8 cellular contexts compared by ENCODE assay signal in the genomic region with DNA sequence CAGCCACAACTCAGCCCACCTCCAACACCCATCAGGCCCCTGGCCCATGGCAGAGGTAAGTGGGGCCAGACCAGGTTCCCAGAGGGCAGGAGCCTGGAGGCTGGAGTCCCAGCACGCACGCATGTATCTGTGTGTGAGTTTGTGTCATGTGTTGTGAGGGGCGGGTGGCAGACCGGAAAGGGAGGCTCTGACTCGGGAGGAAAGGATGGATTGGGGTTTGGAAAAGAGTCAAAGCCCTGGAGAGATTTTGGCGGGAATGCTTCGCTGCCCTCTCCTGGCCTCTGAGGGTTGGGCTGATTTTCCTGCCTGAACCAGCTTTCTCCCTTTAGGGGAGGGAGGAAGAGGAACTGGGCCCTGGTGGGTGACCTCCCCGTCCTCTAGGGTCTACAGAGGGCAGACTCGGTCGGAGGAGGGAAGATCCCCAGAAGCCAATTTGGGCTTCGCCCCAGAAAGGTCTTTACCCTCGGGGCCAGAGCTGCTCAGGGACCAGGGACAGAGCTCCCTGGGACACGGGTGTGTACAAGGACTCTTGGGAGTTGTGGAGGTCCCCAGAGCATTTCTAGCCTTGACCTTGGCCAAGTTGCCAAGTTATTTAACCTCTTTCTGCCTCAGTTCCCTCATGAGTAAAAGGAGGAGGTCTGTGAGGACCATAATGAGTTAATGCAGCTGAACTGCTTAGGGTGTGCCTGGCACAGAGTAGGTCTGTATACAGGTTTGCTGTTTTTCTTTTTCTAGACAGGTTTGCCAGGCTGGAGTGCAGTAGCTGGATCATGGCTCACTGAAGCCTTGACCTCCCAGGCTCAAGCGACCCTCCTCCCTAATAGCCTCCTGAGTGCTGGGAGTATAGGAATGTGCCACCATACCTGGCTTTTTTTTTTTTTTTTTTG. TPM values are rescaled to one million over a fixed set of nuclear protein-coding genes. Genes with fewer than 3 reads are reported as not detected.
DNase-seq lines count a peak whose midpoint lies in the region; ATAC-seq, FAIRE-seq and TF ChIP-seq lines count a peak whose summit lies in the region.

No MANE protein-coding gene starts in this region.

- peaks cover 50% of the 10 kb centered on the region for H3F3A ChIP-seq in GM23248 (ENCODE audit: insufficient read depth)

- no peak overlapping the region for H2BK5ac ChIP-seq in trophoblast cell (ENCODE audit: low read depth, low read length, poor library complexity)

- H3K27ac Mint-ChIP-seq in natural killer cell = no peak overlapping the region

- peak overlapping the region; percentile 14 for H2AK5ac ChIP-seq in trophoblast cell (ENCODE audit: low read length)

- no peak overlapping the region for H3K4me3 Mint-ChIP-seq in natural killer cell

- H3K23ac ChIP-seq in trophoblast cell (ENCODE audit: low read length) = no peak overlapping the region

- H3K79me1 ChIP-seq in trophoblast cell (ENCODE audit: low read length) = peaks cover 12% of the 10 kb centered on the region

- H4K20me1 ChIP-seq in GM23248 (ENCODE audit: insufficient read depth) = no peaks in the 10 kb centered on the region
- no peaks in the 10 kb centered on the region for H4K20me1 ChIP-seq in OCI-LY3 (ENCODE audit: insufficient read depth, low read length)

- H3K79me2 ChIP-seq in GM23248 (ENCODE audit: insufficient read depth) (peaks cover 12% of the 10 kb centered on the region), OCI-LY3 (ENCODE audit: low read length) (no peaks in the 10 kb centered on the region), trophoblast cell (ENCODE audit: control insufficient read depth, insufficient read depth, low read length, poor library complexity) (no peaks in the 10 kb centered on the region)

- peak overlapping the region; percentile 12 for H4K12ac ChIP-seq in trophoblast cell (ENCODE audit: low read depth, low read length)

- H3K9ac ChIP-seq in GM23248 = peak overlapping the region; percentile 76
- H3K9ac ChIP-seq in OCI-LY3 (ENCODE audit: low read length) = peak overlapping the region; percentile 5; the same call in 1 of the 2 replicates
- no peak overlapping the region for H3K9ac ChIP-seq in trophoblast cell (ENCODE audit: low read length)

- 26% methylated on average over 12 of the region's 14 CpGs for WGBS in A549 (ENCODE audit: missing lambda C conversion rate)
- 9 to 12% methylated on average over 13 to 14 of the region's 14 CpGs for WGBS in GM23248 (ENCODE audit: low coverage in 1 of 2, low lambda C conversion rate in 2 of 2, missing lambda C conversion rate in 2 of 2), 2 experiments
- 16 to 17% methylated on average over 14 of the region's 14 CpGs for WGBS in esophagus, 2 donors
- WGBS in trophoblast cell (ENCODE audit: extremely low coverage, insufficient coverage, insufficient read length) = no CpG with 5 or more reads among the region's 14 CpGs

- CTCF ChIA-PET in A549 (lab: Yijun Ruan, JAX) = interaction anchor here (0.6 to 31.6 kb wide), 11 partner anchors 10 to 132 kb away, joined by 3 to 618 read pairs (median 4); a partner anchor contains a TSS

- H3K27ac ChIP-seq in A549 (peak overlapping the region; percentile 51 to 100), GM23248 (peak overlapping the region; percentile 99), OCI-LY3 (ENCODE audit: low read length) (no peak overlapping the region), esophagus (ENCODE audit: low read depth in 2 of 2, low read length in 1 of 2) (peak overlapping the region; percentile 25 to 75), trophoblast cell (ENCODE audit: low read depth, low read length) (no peak overlapping the region)

- H3K4ac ChIP-seq in trophoblast cell (ENCODE audit: low read depth, low read length) = no peak overlapping the region

- no peak overlapping the region for H2BK120ac ChIP-seq in trophoblast cell (ENCODE audit: insufficient read depth, low read length, poor library complexity)

- H3K4me1 ChIP-seq in A549 (peaks cover 61% of the 10 kb centered on the region), GM23248 (ENCODE audit: insufficient read depth) (peaks cover 59% of the 10 kb centered on the region), OCI-LY3 (ENCODE audit: low read length) (peaks cover 25% of the 10 kb centered on the region), esophagus (ENCODE audit: control insufficient read depth in 2 of 2, insufficient read depth in 2 of 2, low read length in 1 of 2) (peaks cover 18 to 26% of the 10 kb centered on the region in 2 donors), trophoblast cell (ENCODE audit: control insufficient read depth in 1 of 2, insufficient read depth in 2 of 2, low read length in 2 of 2) (peaks cover 23 to 25% of the 10 kb centered on the region in 2 experiments)

- H3K4me3 ChIP-seq in A549 = no peak overlapping the region
- H3K4me3 ChIP-seq in GM23248 = peak overlapping the region; percentile 27; the same call in 1 of the 2 replicates
- H3K4me3 ChIP-seq in OCI-LY3 (ENCODE audit: low read length) = no peak overlapping the region
- no peak overlapping the region for H3K4me3 ChIP-seq in esophagus (ENCODE audit: low read depth in 1 of 2, low read length in 2 of 2)
- H3K4me3 ChIP-seq in trophoblast cell (ENCODE audit: low read depth, low read length) = no peak overlapping the region

- intact Hi-C loops in natural killer cell (cut with micrococcal nuclease) = no loop called here

- FAIRE-seq in A549 (lab: Jason Lieb, UNC) = no peak

- no peak for TF ChIP-seq EP300 in A549 (IDR thresholded peaks at IDR 0.05)

- peak overlapping the region; percentile 8 for H4K91ac ChIP-seq in trophoblast cell (ENCODE audit: low read depth, low read length)

- peak overlapping the region; percentile 65 for H3K4me2 ChIP-seq in A549
- peak overlapping the region; percentile 59 for H3K4me2 ChIP-seq in GM23248 (ENCODE audit: unreplicated experiment)
- peak overlapping the region; percentile 34 for H3K4me2 ChIP-seq in OCI-LY3 (ENCODE audit: low read length)
- H3K4me2 ChIP-seq in trophoblast cell (ENCODE audit: low read length) = no peak overlapping the region

- peak; percentile 7 to 24; a peak in 3 of 6 replicates for ATAC-seq in A549
- no peak for ATAC-seq in natural killer cell
- ATAC-seq in GM21367 (IDR thresholded peaks at IDR 0.05; ENCODE audit: unreplicated experiment) = no peak

- peak overlapping the region; percentile 9 for H3K18ac ChIP-seq in trophoblast cell (ENCODE audit: low read length)

- DNase-seq in A549 (ENCODE audit: low read depth in 1 of 2, low spot score in 1 of 2) = peak; percentile 68 to 79
- peak; percentile 95 for DNase-seq in GM23248
- DNase-seq in trophoblast cell = no peak
- DNase-seq in natural killer cell = no peak
- no peak for DNase-seq in SIG-M5 treated with dmso at 0.1 percent for 504 hours (lab: John Stamatoyannopoulos, UW; ENCODE audit: unreplicated experiment)

- no peak for TF ChIP-seq POLR2A in A549 (IDR thresholded peaks at IDR 0.05; ENCODE audit: low read length)

- H3K9me2 ChIP-seq in GM23248 (ENCODE audit: insufficient read depth) = no peaks in the 10 kb centered on the region

- H2BK12ac ChIP-seq in trophoblast cell (ENCODE audit: low read length) = peak overlapping the region; percentile 25

- no peaks in the 10 kb centered on the region for H3K9me3 Mint-ChIP-seq in natural killer cell

- in situ Hi-C loops in GM23248 (cut with MboI) = no loop called here

- H3K36me3 ChIP-seq in GM23248 (ENCODE audit: low read depth) = no peaks in the 10 kb centered on the region
- H3K36me3 ChIP-seq in OCI-LY3 (replicated peaks; ENCODE audit: low read depth, low read length) = no peaks in the 10 kb centered on the region
- H3K36me3 ChIP-seq in esophagus (ENCODE audit: control insufficient read depth in 2 of 2, insufficient read depth in 2 of 2, low read length in 1 of 2) = peaks cover 0 to under 1% of the 10 kb centered on the region in 2 donors
- H3K36me3 ChIP-seq in trophoblast cell (ENCODE audit: control insufficient read depth in 1 of 2, insufficient read depth in 2 of 2, low read length in 2 of 2) = peaks cover 0 to 3% of the 10 kb centered on the region in 2 experiments

- peak; percentile 38 to 54; a peak in 4 of 5 replicates for TF ChIP-seq RAD21 in A549 (conservative IDR thresholded peaks at IDR 0.05 in 1 of 2, IDR thresholded peaks at IDR 0.05 in 1 of 2)

- H3K4me1 Mint-ChIP-seq in natural killer cell = peaks cover 11 to 24% of the 10 kb centered on the region in 2 donors

- POLR2A ChIA-PET in A549 (lab: Yijun Ruan, JAX) = interaction anchor here (0.6 to 2.0 kb wide), 6 partner anchors 10 to 248 kb away, joined by 3 to 13 read pairs (median 3); a partner anchor contains a TSS

- TF ChIP-seq CTCF in A549 (IDR thresholded peaks at IDR 0.05) (peak; percentile 43; the same call in 2 of the 3 replicates), OCI-LY3 (IDR thresholded peaks at IDR 0.05; ENCODE audit: low read depth, low read length) (peak; percentile 56), natural killer cell (IDR thresholded peaks at IDR 0.05) (no peak)

- no peak overlapping the region for H3K14ac ChIP-seq in trophoblast cell (ENCODE audit: low read length)

- H2AFZ ChIP-seq in GM23248 (0 out of 2 replicates have a peak overlapping the region, but pooled peaks have one; percentile 6), OCI-LY3 (ENCODE audit: low read depth, low read length) (peak overlapping the region; percentile 13; the same call in 1 of the 2 replicates), trophoblast cell (ENCODE audit: insufficient read depth, low read length, poor library complexity) (no peak overlapping the region)

- H3K9me3 ChIP-seq in A549 = no peaks in the 10 kb centered on the region
- H3K9me3 ChIP-seq in GM23248 (ENCODE audit: low read depth) = no peaks in the 10 kb centered on the region
- H3K9me3 ChIP-seq in OCI-LY3 (ENCODE audit: insufficient read depth, low read length) = no peaks in the 10 kb centered on the region
- H3K9me3 ChIP-seq in esophagus (ENCODE audit: control insufficient read depth in 2 of 2, insufficient read depth in 1 of 2, low read depth in 1 of 2, low read length in 1 of 2) = no peaks in the 10 kb centered on the region
- H3K9me3 ChIP-seq in trophoblast cell (ENCODE audit: insufficient read depth, low read depth, low read length) = no peaks in the 10 kb centered on the region

- no peaks in the 10 kb centered on the region for H3K36me3 Mint-ChIP-seq in natural killer cell

- H3K27me3 ChIP-seq in GM23248 (replicated peaks; ENCODE audit: insufficient read depth) = no peaks in the 10 kb centered on the region
- peaks cover 20% of the 10 kb centered on the region for H3K27me3 ChIP-seq in OCI-LY3 (ENCODE audit: low read depth, low read length)
- no peaks in the 10 kb centered on the region for H3K27me3 ChIP-seq in esophagus (ENCODE audit: control insufficient read depth in 1 of 2, insufficient read depth in 2 of 2, low read length in 2 of 2)
- H3K27me3 ChIP-seq in trophoblast cell (ENCODE audit: insufficient read depth, low read length) = no peaks in the 10 kb centered on the region

- H4K8ac ChIP-seq in trophoblast cell (ENCODE audit: low read depth, low read length) = peak overlapping the region; percentile 30

- H3K27me3 Mint-ChIP-seq in natural killer cell (ENCODE audit: low read depth in 2 of 2) = peaks cover 2% of the 10 kb centered on the region in 2 donors

RNA-seq across cellular contexts. Expression of a gene that starts 6.9 kb away (rescaled TPM):
- 10.6 and 17.2 TPM in 2 replicates for polyA plus RNA-seq in A549 (2011; rRNA removed)
- 44.8 and 63.9 TPM in 2 replicates for polyA plus RNA-seq in A549 (2012; cell fraction: cytosol; rRNA removed)
- polyA plus RNA-seq in A549 (2012; cell fraction: nucleus; rRNA removed) = 72.3 and 76.6 TPM in 2 replicates
- polyA plus RNA-seq in A549 (2017; fragmentation: RNase III; extraction: RNeasy Plus Mini Kit Qiagen cat#74134 plus additional on column Dnase treatment) = 16.5 to 23.1 TPM (median 17.0 TPM) in 3 replicates
- 17.6 and 18.3 TPM in 2 replicates for polyA minus RNA-seq in A549 (2011; rRNA and poly(A)+ RNA removed)
- 46.2 and 50.5 TPM in 2 replicates for total RNA-seq in GM23248 (2014; rRNA removed; shearing (Covaris generic))
- 91.5 and 94.4 TPM in 2 replicates for polyA plus RNA-seq in GM23248 (2016; fragmentation: Nextera tagmentation; extraction: Ambion mirVana)
- polyA plus RNA-seq in esophagus = 10 to 100 TPM; 21.8 to 27.6 TPM
- polyA plus RNA-seq in trophoblast cell (2013) = 25.5 and 26.0 TPM in 2 replicates
- 10 to 100 TPM; 19.9 to 28.3 (median 20.7) TPM for total RNA-seq in natural killer cell

RNA-seq across cellular contexts. Expression of a gene that starts 7.3 kb away (rescaled TPM):
- polyA plus RNA-seq in A549 (2011; rRNA removed) (27.8 and 73.7 TPM in 2 replicates), A549 (2017; fragmentation: RNase III; extraction: RNeasy Plus Mini Kit Qiagen cat#74134 plus additional on column Dnase treatment) (143 to 187 TPM (median 143 TPM) in 3 replicates), GM23248 (2016; fragmentation: Nextera tagmentation; extraction: Ambion mirVana) (517 and 533 TPM in 2 replicates), esophagus (100 to 1,000 TPM in 1 of 2 donors, 10 to 100 TPM in 1; 89.6 to 103 TPM)
- polyA plus RNA-seq in A549 (2012; cell fraction: cytosol; rRNA removed) = 203 and 266 TPM in 2 replicates
- 143 and 147 TPM in 2 replicates for polyA plus RNA-seq in A549 (2012; cell fraction: nucleus; rRNA removed)
- 13.0 and 18.6 TPM in 2 replicates for polyA minus RNA-seq in A549 (2011; rRNA and poly(A)+ RNA removed)
- total RNA-seq in GM23248 (2014; rRNA removed; shearing (Covaris generic)) = 223 and 307 TPM in 2 replicates
- 104 and 107 TPM in 2 replicates for polyA plus RNA-seq in trophoblast cell (2013)
- 100 to 1,000 TPM; 114 to 115 (median 115) TPM for total RNA-seq in natural killer cell

RNA-seq across cellular contexts. Expression of a gene that starts 11.7 kb away (rescaled TPM):
- 6.7 and 9.6 TPM in 2 replicates for polyA plus RNA-seq in A549 (2011; rRNA removed)
- 25.5 and 36.0 TPM in 2 replicates for polyA plus RNA-seq in A549 (2012; cell fraction: cytosol; rRNA removed)
- 52.3 and 65.0 TPM in 2 replicates for polyA plus RNA-seq in A549 (2012; cell fraction: nucleus; rRNA removed)
- polyA plus RNA-seq in A549 (2017; fragmentation: RNase III; extraction: RNeasy Plus Mini Kit Qiagen cat#74134 plus additional on column Dnase treatment) = 24.1 to 55.8 TPM (median 24.1 TPM) in 3 replicates
- 12.7 and 21.5 TPM in 2 replicates for polyA minus RNA-seq in A549 (2011; rRNA and poly(A)+ RNA removed)
- total RNA-seq in GM23248 (2014; rRNA removed; shearing (Covaris generic)) = 80.6 and 88.9 TPM in 2 replicates
- polyA plus RNA-seq in GM23248 (2016; fragmentation: Nextera tagmentation; extraction: Ambion mirVana) = 104 and 105 TPM in 2 replicates
- polyA plus RNA-seq in esophagus = 10 to 100 TPM; 26.7 to 39.6 TPM
- polyA plus RNA-seq in trophoblast cell (2013) = 26.9 and 28.4 TPM in 2 replicates
- total RNA-seq in natural killer cell = 1 to 10 TPM; 3.4 to 9.0 (median 6.8) TPM

RNA-seq across cellular contexts. Expression of a gene that starts 21.5 kb away (rescaled TPM):
- 5.4 and 7.3 TPM in 2 replicates for polyA plus RNA-seq in A549 (2011; rRNA removed)
- polyA plus RNA-seq in A549 (2012; cell fraction: cytosol; rRNA removed) = 66.8 and 76.8 TPM in 2 replicates
- 45.5 and 55.1 TPM in 2 replicates for polyA plus RNA-seq in A549 (2012; cell fraction: nucleus; rRNA removed)
- 24.3 to 35.2 TPM (median 27.5 TPM) in 3 replicates for polyA plus RNA-seq in A549 (2017; fragmentation: RNase III; extraction: RNeasy Plus Mini Kit Qiagen cat#74134 plus additional on column Dnase treatment)
- 1.7 and 2.4 TPM in 2 replicates for polyA minus RNA-seq in A549 (2011; rRNA and poly(A)+ RNA removed)
- total RNA-seq in GM23248 (2014; rRNA removed; shearing (Covaris generic)) = 95.1 and 143 TPM in 2 replicates
- polyA plus RNA-seq in GM23248 (2016; fragmentation: Nextera tagmentation; extraction: Ambion mirVana) = 116 and 118 TPM in 2 replicates
- 10 to 100 TPM; 13.5 to 22.7 TPM for polyA plus RNA-seq in esophagus
- 4.9 and 5.3 TPM in 2 replicates for polyA plus RNA-seq in trophoblast cell (2013)
- total RNA-seq in natural killer cell = 10 to 100 TPM; 22.6 to 36.1 (median 24.1) TPM

RNA-seq across cellular contexts. Expression of a gene that starts 23.7 kb away (rescaled TPM):
- 72.2 and 83.0 TPM in 2 replicates for polyA plus RNA-seq in A549 (2011; rRNA removed)
- 119 and 157 TPM in 2 replicates for polyA plus RNA-seq in A549 (2012; cell fraction: cytosol; rRNA removed)
- polyA plus RNA-seq in A549 (2012; cell fraction: nucleus; rRNA removed) = 121 and 152 TPM in 2 replicates
- 60.4 to 66.2 TPM (median 65.3 TPM) in 3 replicates for polyA plus RNA-seq in A549 (2017; fragmentation: RNase III; extraction: RNeasy Plus Mini Kit Qiagen cat#74134 plus additional on column Dnase treatment)
- 81.2 and 91.4 TPM in 2 replicates for polyA minus RNA-seq in A549 (2011; rRNA and poly(A)+ RNA removed)
- 201 and 220 TPM in 2 replicates for total RNA-seq in GM23248 (2014; rRNA removed; shearing (Covaris generic))
- polyA plus RNA-seq in GM23248 (2016; fragmentation: Nextera tagmentation; extraction: Ambion mirVana) = 200 and 203 TPM in 2 replicates
- 10 to 100 TPM; 20.7 to 38.1 TPM for polyA plus RNA-seq in esophagus
- 72.1 and 73.5 TPM in 2 replicates for polyA plus RNA-seq in trophoblast cell (2013)
- total RNA-seq in natural killer cell = 10 to 100 TPM; 36.5 to 47.9 (median 45.7) TPM

Comparison
In these comparisons a context has a peak if more than half of its experiments do, and no peak if none do; other contexts are left out.
1. ATAC-seq: peak in A549 (2 of 2); none in natural killer cell (0 of 3) and GM21367 (single experiment).
2. DNase-seq: peak in A549 (2 of 2) and GM23248 (single experiment); none in trophoblast cell (0 of 2), natural killer cell (single experiment) and SIG-M5 treated with dmso at 0.1 percent for 504 hours (single experiment).
3. H3K27ac ChIP-seq: peak in A549 (2 of 2), GM23248 (single experiment) and esophagus (2 of 2); none in OCI-LY3 (single experiment) and trophoblast cell (single experiment).